Comparison of ENCODE assay signal across 18 cellular contexts in genomic region chr1:20401405-20402010, GRCh38.
"Had no signal": no experiment of that assay in that cellular context is flagged by ENCODE, and none has a peak within 500 bp of the region (broad histone marks: within the 10 kb centered on the region; RNA-seq: fewer than 3 reads in every experiment).

No MANE protein-coding gene starts in this region.

- H3K4me1 Mint-ChIP-seq: naive thymus-derived CD4-positive, alpha-beta T cell had no signal

- DNase-seq: effector CD4-positive, alpha-beta T cell; foreskin melanocyte; left colon; mesendoderm; naive thymus-derived CD4-positive, alpha-beta T cell; nephron progenitor cell; spleen; stimulated activated CD4-positive, alpha-beta T cell treated with anti-CD3 and anti-CD28 coated beads, Interleukin-15, amount 100 ng/mL, for 24 hours; stimulated activated CD4-positive, alpha-beta T cell treated with anti-CD3 and anti-CD28 coated beads, Interleukin-1b, Interleukin-23, amount 100 ng/mL, for 48 hours; stimulated activated CD4-positive, alpha-beta T cell treated with anti-CD3 and anti-CD28 coated beads, Interleukin-4, amount 100 ng/mL, for 24 hours; testis had no signal

- H3K27me3 Mint-ChIP-seq: stimulated activated memory B cell treated with anti-CD40 and anti-IgM and Interleukin-4, amounts not matched to agents 10 μg/mL and 1 μg/mL and 100 μg/mL, for 72 hours had no signal

- H3K4me3 ChIP-seq: hepatocyte, spleen, testis, tibial nerve had no signal

- ATAC-seq: left colon; naive thymus-derived CD4-positive, alpha-beta T cell; sciatic nerve; stimulated activated memory B cell treated with anti-CD40 and anti-IgM and Interleukin-4, amounts not matched to agents 10 μg/mL and 1 μg/mL and 100 μg/mL, for 72 hours had no signal

- H3K27ac ChIP-seq: hepatocyte, neutrophil, spleen, testis had no signal

- H3K36me3 Mint-ChIP-seq: stimulated activated memory B cell treated with anti-CD40 and anti-IgM and Interleukin-4, amounts not matched to agents 10 μg/mL and 1 μg/mL and 100 μg/mL, for 72 hours had no signal

- H3K4me3 Mint-ChIP-seq: dendritic cell treated with granulocyte-macrophage colony-stimulating factor and Interleukin-4, amounts not matched to agents 40 ng/mL and 50 ng/mL, for 4 days; naive thymus-derived CD4-positive, alpha-beta T cell; nephron progenitor cell; stimulated activated memory B cell treated with anti-CD40 and anti-IgM and Interleukin-4, amounts not matched to agents 10 μg/mL and 1 μg/mL and 100 μg/mL, for 72 hours; stimulated activated naive CD8-positive, alpha-beta T cell treated with anti-CD3 and anti-CD28 coated beads, Interleukin-15, Interleukin-2, amounts not matched to agents 100 ng/mL and 50 ng/mL, for 24 hours had no signal

- H3K27ac Mint-ChIP-seq: dendritic cell treated with granulocyte-macrophage colony-stimulating factor and Interleukin-4, amounts not matched to agents 40 ng/mL and 50 ng/mL, for 4 days; naive thymus-derived CD4-positive, alpha-beta T cell; nephron progenitor cell; stimulated activated naive CD8-positive, alpha-beta T cell treated with anti-CD3 and anti-CD28 coated beads, Interleukin-15, Interleukin-2, amounts not matched to agents 100 ng/mL and 50 ng/mL, for 24 hours had no signal

- H3K9me3 Mint-ChIP-seq: dendritic cell treated with granulocyte-macrophage colony-stimulating factor and Interleukin-4, amounts not matched to agents 40 ng/mL and 50 ng/mL, for 4 days; stimulated activated memory B cell treated with anti-CD40 and anti-IgM and Interleukin-4, amounts not matched to agents 10 μg/mL and 1 μg/mL and 100 μg/mL, for 72 hours; stimulated activated naive CD8-positive, alpha-beta T cell treated with anti-CD3 and anti-CD28 coated beads, Interleukin-15, Interleukin-2, amounts not matched to agents 100 ng/mL and 50 ng/mL, for 24 hours had no signal
